In genomic region chr11:18720811-18721575, GRCh38 we compare ENCODE assay signal across 8 cellular contexts. TPM values are rescaled to one million over a fixed set of nuclear protein-coding genes. Genes with fewer than 3 reads are reported as not detected.
A peak's percentile ranks its signal among the peaks of the same experiment; 100 is the strongest.
DNase-seq lines count a peak whose midpoint lies in the region; ATAC-seq and TF ChIP-seq lines count a peak whose summit lies in the region.

No MANE protein-coding gene starts in this region.

- no peaks in the 10 kb centered on the region for H3K27me3 Mint-ChIP-seq in activated naive CD8-positive, alpha-beta T cell treated with anti-CD3 and anti-CD28 coated beads for 36 hours

- H3K4me1 ChIP-seq in heart left ventricle = peaks cover 0 to 22% (median 8%) of the 10 kb centered on the region in 12 donors
- peaks cover 0 to 18% (median 8%) of the 10 kb centered on the region in 4 donors for H3K4me1 ChIP-seq in tibial nerve

- 4 to 5% (median 4%) methylated on average over 40 to 42 of the region's 42 CpGs for WGBS in heart left ventricle, 4 donors
- 3% methylated on average over 38 to 42 of the region's 42 CpGs for WGBS in tibial nerve, 2 donors

- H3K36me3 Mint-ChIP-seq in activated naive CD8-positive, alpha-beta T cell treated with anti-CD3 and anti-CD28 coated beads for 36 hours = no peaks in the 10 kb centered on the region

- H3K4me3 ChIP-seq in heart left ventricle (peak overlapping the region; percentile 40 to 89 (median 65)), tibial nerve (peak overlapping the region; percentile 45 to 74 (median 64))

- peak in 1 of 2 donors; percentile 24 for TF ChIP-seq EP300 in tibial nerve (IDR thresholded peaks at IDR 0.05)

- H3K27me3 ChIP-seq in heart left ventricle (no peaks in the 10 kb centered on the region), tibial nerve (no peaks in the 10 kb centered on the region)

- H3K27ac ChIP-seq in heart left ventricle (peak overlapping the region in 10 of 12 donors; percentile 10 to 79 (median 60)), tibial nerve (peak overlapping the region; percentile 46 to 68 (median 65))

- no peak for TF ChIP-seq POLR2A in heart left ventricle (IDR thresholded peaks at IDR 0.05)
- TF ChIP-seq POLR2A in tibial nerve (IDR thresholded peaks at IDR 0.05) = no peak

- intact Hi-C loops in heart left ventricle (cut with DNase I) = loop anchor here in 7 of 10 donors (5.0 to 10.0 kb wide), 4 partner anchors 84 to 186 kb away; partner anchors contain the start of genes UEVLD (in 3 of the 7) and SPTY2D1 (in 1 of the 7)

- peak overlapping the region; percentile 87 for H3K4me3 Mint-ChIP-seq in activated naive CD8-positive, alpha-beta T cell treated with anti-CD3 and anti-CD28 coated beads for 36 hours

- ATAC-seq in GM19025 (IDR thresholded peaks at IDR 0.05; ENCODE audit: low read depth, unreplicated experiment) (peak; percentile 77), HG03460 (IDR thresholded peaks at IDR 0.05; ENCODE audit: unreplicated experiment) (peak; percentile 60), heart left ventricle (peak; percentile 90 to 97 (median 94))

- no peaks in the 10 kb centered on the region for H3K9me3 Mint-ChIP-seq in activated naive CD8-positive, alpha-beta T cell treated with anti-CD3 and anti-CD28 coated beads for 36 hours

- H3K36me3 ChIP-seq in heart left ventricle (no peaks in the 10 kb centered on the region), tibial nerve (no peaks in the 10 kb centered on the region)

- H3K9me3 ChIP-seq in heart left ventricle (no peaks in the 10 kb centered on the region), tibial nerve (no peaks in the 10 kb centered on the region)

- H3K27ac Mint-ChIP-seq in activated naive CD8-positive, alpha-beta T cell treated with anti-CD3 and anti-CD28 coated beads for 36 hours = peak overlapping the region; percentile 43

- DNase-seq in AG20443 (ENCODE audit: low spot score) = peak; percentile 85
- peak; percentile 54 to 73 for DNase-seq in SW 1271 (lab: John Stamatoyannopoulos, UW)
- DNase-seq in activated naive CD8-positive, alpha-beta T cell treated with anti-CD3 and anti-CD28 coated beads for 36 hours = peak; percentile 87
- peak; percentile 84 to 90 (median 87) for DNase-seq in heart left ventricle
- peak; percentile 45 for DNase-seq in pons (ENCODE audit: low spot score)
- peak; percentile 72 to 79 for DNase-seq in tibial nerve (ENCODE audit: low spot score in 2 of 2)

- TF ChIP-seq CTCF in heart left ventricle (IDR thresholded peaks at IDR 0.05) (no peak), tibial nerve (IDR thresholded peaks at IDR 0.05) (no peak)

- peaks cover 8% of the 10 kb centered on the region for H3K4me1 Mint-ChIP-seq in activated naive CD8-positive, alpha-beta T cell treated with anti-CD3 and anti-CD28 coated beads for 36 hours

RNA-seq across cellular contexts. Expression of gene IGSF22, which starts 5.0 kb away (rescaled TPM):
- total RNA-seq in activated naive CD8-positive, alpha-beta T cell treated with anti-CD3 and anti-CD28 coated beads for 36 hours = 1 to 10 TPM; 1.1 to 1.3 TPM
- total RNA-seq in heart left ventricle (1 to 10 TPM in 3 of 9 donors, under 1 TPM in 6; 0.32 to 1.2 (median 0.82) TPM), tibial nerve (under 1 TPM in 2 of 4 donors, not detected in 2; 0.44 to 0.90 TPM)
- polyA plus RNA-seq in heart left ventricle = under 1 TPM; 0.24 to 0.50 TPM

RNA-seq across cellular contexts. Expression of gene TMEM86A, which starts 22.4 kb away (rescaled TPM):
- under 1 TPM; 0.25 to 0.52 TPM for total RNA-seq in activated naive CD8-positive, alpha-beta T cell treated with anti-CD3 and anti-CD28 coated beads for 36 hours
- total RNA-seq in heart left ventricle (10 to 100 TPM in 2 of 9 donors, 1 to 10 TPM in 7; 2.3 to 13.1 (median 4.9) TPM), tibial nerve (10 to 100 TPM in 1 of 4 donors, 1 to 10 TPM in 3; 5.4 to 11.0 (median 6.8) TPM)
- 1 to 10 TPM; 3.0 to 3.7 TPM for polyA plus RNA-seq in heart left ventricle

Comparison
In these comparisons a context has a peak if more than half of its experiments do, and no peak if none do; other contexts are left out.
1. Peak in every context shown above with its lines: DNase-seq, ATAC-seq, H3K4me3 ChIP-seq and H3K27ac ChIP-seq.